20 cellular contexts compared by ENCODE assay signal in the genomic region with DNA sequence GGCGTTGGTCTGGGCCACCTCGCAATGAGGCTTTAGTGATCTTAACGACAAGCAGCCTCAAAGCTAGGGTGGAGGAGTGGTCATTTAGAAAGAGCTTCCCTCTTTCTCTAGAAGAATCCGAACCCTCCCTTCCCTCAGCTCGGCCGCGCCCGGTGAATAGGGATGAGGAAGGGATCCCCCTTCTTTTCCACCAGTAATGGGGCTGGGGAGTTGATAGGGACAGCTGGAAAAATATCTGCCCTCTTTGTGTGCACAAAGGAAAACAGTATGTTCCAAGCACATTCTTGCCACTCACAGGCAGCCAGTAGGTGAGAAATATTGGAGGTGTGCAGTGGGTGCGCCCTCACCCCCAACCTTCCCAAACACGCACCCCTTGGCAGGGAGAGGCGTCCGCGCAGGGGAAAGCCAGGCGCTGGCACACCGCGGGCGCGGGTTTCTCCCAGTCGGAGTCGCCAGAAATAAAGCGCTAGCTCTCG. TPM values are rescaled to one million over a fixed set of nuclear protein-coding genes. Genes with fewer than 3 reads are reported as not detected.
DNase-seq lines count a peak whose midpoint lies in the region; ATAC-seq and TF ChIP-seq lines count a peak whose summit lies in the region.
"Had no signal": no experiment of that assay in that cellular context is flagged by ENCODE, and none has a peak within 500 bp of the region (broad histone marks: within the 10 kb centered on the region; RNA-seq: fewer than 3 reads in every experiment).

No MANE protein-coding gene starts in this region.

- intact Hi-C loops in ascending aorta (cut with DNase I), result no loop called here

- peaks cover 0 to 15% of the 10 kb centered on the region in 2 donors for H3K4me1 ChIP-seq in ascending aorta
- H3K4me1 ChIP-seq in skeletal muscle tissue (ENCODE audit: control insufficient read depth in 3 of 3, insufficient read depth in 3 of 3, low read length in 3 of 3), result peaks cover 13 to 35% (median 28%) of the 10 kb centered on the region in 3 donors

- H3K36me3 ChIP-seq in ascending aorta, result no peaks in the 10 kb centered on the region
- no peaks in the 10 kb centered on the region for H3K36me3 ChIP-seq in skeletal muscle tissue (ENCODE audit: control insufficient read depth in 3 of 3, insufficient read depth in 3 of 3, low read length in 3 of 3)
- H3K36me3 ChIP-seq: esophagus muscularis mucosa had no signal

- H3K4me3 ChIP-seq in ascending aorta (peak overlapping the region; percentile 22 to 28), skeletal muscle tissue (ENCODE audit: low read length in 3 of 3) (peak overlapping the region in 2 of 3 donors; percentile 31 to 52)

- H3K9ac ChIP-seq in skeletal muscle tissue (ENCODE audit: low read depth in 1 of 3, low read length in 3 of 3), result peak overlapping the region in 1 of 3 donors; percentile 16

- peak; percentile 53 for DNase-seq in ELF-1 (ENCODE audit: low read depth, low spot score)
- no peak for DNase-seq in ascending aorta (ENCODE audit: low spot score in 2 of 2)
- DNase-seq in left kidney (ENCODE audit: low read depth, low spot score), result peak; percentile 35
- DNase-seq in COLO668 (lab: John Stamatoyannopoulos, UW; ENCODE audit: unreplicated experiment), result no peak
- DNase-seq in NCI-H2171 (lab: John Stamatoyannopoulos, UW), result no peak
- DNase-seq: activated CD4-positive, alpha-beta T cell treated with anti-CD3 and anti-CD28 coated beads for 36 hours; activated naive CD4-positive, alpha-beta T cell treated with anti-CD3 and anti-CD28 coated beads, Interleukin-2, amount 10 ng/mL, durations not matched to agents 7 days and 5 days; activated T-cell treated with anti-CD3 and anti-CD28 coated beads, Interleukin-2, amount 50 U/mL, for 72 hours; AML-193; cerebellar nuclear complex; effector CD8-positive, alpha-beta T cell; NCI-H1105 treated with DMSO at 0.1 percent for 48 hours; NCI-H2171 treated with DMSO at 0.1 percent for 48 hours; NCI-H69; stimulated activated CD4-positive, alpha-beta T cell treated with anti-CD3 and anti-CD28 coated beads, Interleukin-15, amount 100 ng/mL, for 24 hours had no signal

- ATAC-seq in HG02885 (IDR thresholded peaks at IDR 0.05; ENCODE audit: poor library complexity, unreplicated experiment), result no peak
- ATAC-seq: activated CD4-positive, alpha-beta T cell treated with anti-CD3 and anti-CD28 coated beads for 36 hours; activated T-cell treated with anti-CD3 and anti-CD28 coated beads, Interleukin-2, amount 50 U/mL, for 72 hours; left lobe of liver had no signal

- H3K9me3 ChIP-seq in ascending aorta (no peaks in the 10 kb centered on the region), skeletal muscle tissue (ENCODE audit: control insufficient read depth in 3 of 3, low read length in 3 of 3) (no peaks in the 10 kb centered on the region)
- H3K9me3 ChIP-seq: esophagus muscularis mucosa had no signal

- H3K27me3 ChIP-seq in ascending aorta (peaks cover 39% of the 10 kb centered on the region), skeletal muscle tissue (ENCODE audit: control insufficient read depth in 3 of 3, insufficient read depth in 3 of 3, low read length in 3 of 3) (peaks cover 92 to 99% (median 97%) of the 10 kb centered on the region in 3 donors)

- H3K27ac ChIP-seq in ascending aorta (no peak overlapping the region), skeletal muscle tissue (ENCODE audit: low read depth, low read length) (no peak overlapping the region)
- H3K27ac ChIP-seq: esophagus muscularis mucosa had no signal

- no peak for TF ChIP-seq CTCF in ascending aorta (IDR thresholded peaks at IDR 0.05)

RNA-seq across cellular contexts. Expression of a gene that starts 6.5 kb away (rescaled TPM):
- total RNA-seq in ascending aorta (not detected), skeletal muscle tissue (not detected)
- total RNA-seq: activated CD4-positive, alpha-beta T cell treated with anti-CD3 and anti-CD28 coated beads for 36 hours; activated T-cell treated with anti-CD3 and anti-CD28 coated beads, Interleukin-2, amount 50 U/mL, for 72 hours; left lobe of liver; OCI-LY7 had no signal

RNA-seq across cellular contexts. Expression of a gene that starts 12.8 kb away (rescaled TPM):
- total RNA-seq in ascending aorta (not detected), skeletal muscle tissue (not detected)
- total RNA-seq: activated CD4-positive, alpha-beta T cell treated with anti-CD3 and anti-CD28 coated beads for 36 hours; activated T-cell treated with anti-CD3 and anti-CD28 coated beads, Interleukin-2, amount 50 U/mL, for 72 hours; esophagus muscularis mucosa; left lobe of liver; OCI-LY7 had no signal

Comparison
In these comparisons a context has a peak if more than half of its experiments do, and no peak if none do; other contexts are left out.
1. DNase-seq: peak in ELF-1 (single experiment) and left kidney (single experiment); none in ascending aorta (0 of 2), COLO668 (single experiment) and NCI-H2171 (single experiment).